In the genomic region with DNA sequence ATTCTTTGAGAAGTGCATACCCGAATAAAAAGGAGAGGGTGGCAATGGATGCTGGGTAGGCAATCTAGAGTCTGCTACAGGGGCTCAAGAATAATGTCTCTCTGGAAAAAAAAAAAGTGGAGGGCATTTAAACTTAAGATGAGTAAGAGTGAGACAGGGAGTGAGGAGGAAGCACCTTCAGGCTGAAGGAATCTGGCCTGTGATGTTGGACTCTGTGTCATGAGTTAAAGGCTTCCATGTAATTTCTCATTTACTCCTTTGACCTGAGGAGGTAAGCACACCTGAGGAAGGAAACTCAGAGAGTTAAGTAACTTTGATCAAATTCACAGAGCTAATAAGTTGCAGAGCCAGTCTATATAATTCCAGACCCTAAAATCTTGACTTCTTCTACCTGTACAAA, we compare ENCODE assay signal across 25 cellular contexts. TPM values are rescaled to one million over a fixed set of nuclear protein-coding genes. Genes with fewer than 3 reads are reported as not detected.
A peak's percentile ranks its signal among the peaks of the same experiment; 100 is the strongest.
DNase-seq lines count a peak whose midpoint lies in the region; ATAC-seq, FAIRE-seq and TF ChIP-seq lines count a peak whose summit lies in the region.
"Had no signal": no experiment of that assay in that cellular context is flagged by ENCODE, and none has a peak within 500 bp of the region (broad histone marks: within the 10 kb centered on the region; RNA-seq: fewer than 3 reads in every experiment).

No MANE protein-coding gene starts in this region.

- H3K4me1 ChIP-seq in hepatocyte (ENCODE audit: insufficient read depth) (peaks cover 7% of the 10 kb centered on the region), small intestine (ENCODE audit: control insufficient read depth in 2 of 2, insufficient read depth in 1 of 2, low read depth in 1 of 2, low read length in 1 of 2) (peaks cover 4 to 12% of the 10 kb centered on the region in 2 donors), breast epithelium (no peaks in the 10 kb centered on the region)
- H3K4me1 ChIP-seq: BE2C, BLaER1 had no signal

- 84% methylated on average over 1 of the region's 1 CpG for WGBS in hepatocyte (ENCODE audit: low lambda C conversion rate, missing lambda C conversion rate)
- 87 to 89% (median 87%) methylated on average over 1 of the region's 1 CpG for WGBS in small intestine, 3 donors

- H3K27ac ChIP-seq in hepatocyte (peak overlapping the region; percentile 54), small intestine (ENCODE audit: low read depth in 1 of 2, low read length in 1 of 2) (peak overlapping the region in 1 of 2 donors; percentile 66), breast epithelium (no peak overlapping the region)
- H3K27ac ChIP-seq: BLaER1 had no signal

- no peak overlapping the region for H2AFZ ChIP-seq in hepatocyte

- FAIRE-seq in bronchial epithelial cell (lab: Jason Lieb, UNC) (no peak), small intestine (lab: Jason Lieb, UNC) (no peak)
- FAIRE-seq: A204.1, G401.6, GM12891 had no signal

- ATAC-seq in left colon, result peak; percentile 32
- no peak for ATAC-seq in GM21619 (IDR thresholded peaks at IDR 0.05; ENCODE audit: unreplicated experiment)
- no peak for ATAC-seq in activated naive CD4-positive, alpha-beta T cell treated with anti-CD3 and anti-CD28 coated beads, Interleukin-2, amount 50 U/mL, for 72 hours

- no peaks in the 10 kb centered on the region for H4K20me1 ChIP-seq in hepatocyte (ENCODE audit: insufficient read depth, poor library complexity, severe bottlenecking)
- H4K20me1 ChIP-seq: BLaER1 had no signal

- no peak for TF ChIP-seq POLR2A in breast epithelium (IDR thresholded peaks at IDR 0.05)

- H3K36me3 ChIP-seq in bronchial epithelial cell (ENCODE audit: control insufficient read depth, insufficient read depth, low read length) (no peaks in the 10 kb centered on the region), hepatocyte (replicated peaks; ENCODE audit: insufficient read depth, low read depth) (no peaks in the 10 kb centered on the region), small intestine (ENCODE audit: control insufficient read depth in 2 of 2, insufficient read depth in 2 of 2, low read length in 2 of 2) (no peaks in the 10 kb centered on the region), breast epithelium (no peaks in the 10 kb centered on the region)
- H3K36me3 ChIP-seq: BE2C, BLaER1 had no signal

- TF ChIP-seq CTCF in bronchial epithelial cell (IDR thresholded peaks at IDR 0.05; ENCODE audit: insufficient read depth, low read length, severe bottlenecking) (no peak), hepatocyte (IDR thresholded peaks at IDR 0.05; ENCODE audit: poor library complexity) (no peak), breast epithelium (IDR thresholded peaks at IDR 0.05) (no peak)

- H3K79me2 ChIP-seq in hepatocyte, result peaks cover 5% of the 10 kb centered on the region

- no peak overlapping the region for H3K4me3 ChIP-seq in bronchial epithelial cell (ENCODE audit: low read depth, low read length)
- no peak overlapping the region for H3K4me3 ChIP-seq in hepatocyte
- H3K4me3 ChIP-seq in small intestine (ENCODE audit: low read depth in 1 of 2, low read length in 2 of 2), result no peak overlapping the region
- no peak overlapping the region for H3K4me3 ChIP-seq in breast epithelium
- H3K4me3 ChIP-seq: BLaER1 had no signal

- DNase-seq in bronchial epithelial cell (ENCODE audit: low read depth) (peak; percentile 21), hepatocyte (ENCODE audit: low spot score) (no peak), left colon (no peak), small intestine (peak; percentile 64), breast epithelium (ENCODE audit: low spot score in 2 of 2) (no peak), hepatic stellate cell (ENCODE audit: low spot score) (no peak)
- no peak for DNase-seq in activated naive CD4-positive, alpha-beta T cell treated with anti-CD3 and anti-CD28 coated beads, Interleukin-2, amount 50 U/mL, for 72 hours (ENCODE audit: low spot score in 2 of 2)
- DNase-seq: 8988T; ACHN; BE2C; C1 segment of cervical spinal cord; CD4-positive, alpha-beta memory T cell; CD4-positive, CD25-positive, alpha-beta regulatory T cell; CD8-positive, alpha-beta memory T cell; COR-L47; DMS 273 treated with DMSO at 0.1 percent for 48 hours; DMS79 treated with DMSO at 0.1 percent for 48 hours; GF-D8 had no signal

- no peaks in the 10 kb centered on the region for H3K9me2 ChIP-seq in hepatocyte (replicated peaks; ENCODE audit: insufficient read depth)

- no peak overlapping the region for H3K27ac Mint-ChIP-seq in activated naive CD4-positive, alpha-beta T cell treated with anti-CD3 and anti-CD28 coated beads, Interleukin-2, amount 50 U/mL, for 72 hours
- H3K27ac Mint-ChIP-seq: CD4-positive, alpha-beta memory T cell; CD4-positive, CD25-positive, alpha-beta regulatory T cell; CD8-positive, alpha-beta memory T cell had no signal

- peaks cover 17% of the 10 kb centered on the region for H3K27me3 ChIP-seq in bronchial epithelial cell (ENCODE audit: control insufficient read depth, insufficient read depth, low read length)
- H3K27me3 ChIP-seq in hepatocyte, result peaks cover 31% of the 10 kb centered on the region
- peaks cover 0 to 2% of the 10 kb centered on the region in 2 donors for H3K27me3 ChIP-seq in small intestine (ENCODE audit: control insufficient read depth in 2 of 2, insufficient read depth in 2 of 2, low read length in 2 of 2)
- peaks cover 0 to 24% of the 10 kb centered on the region in 2 donors for H3K27me3 ChIP-seq in breast epithelium
- H3K27me3 ChIP-seq: BLaER1 had no signal

- peaks cover 0 to 9% of the 10 kb centered on the region in 2 donors for H3K9me3 Mint-ChIP-seq in activated naive CD4-positive, alpha-beta T cell treated with anti-CD3 and anti-CD28 coated beads, Interleukin-2, amount 50 U/mL, for 72 hours

- H3K9me3 ChIP-seq in hepatocyte (ENCODE audit: low read depth), result no peaks in the 10 kb centered on the region
- H3K9me3 ChIP-seq in small intestine (ENCODE audit: control insufficient read depth, low read depth), result no peaks in the 10 kb centered on the region
- H3K9me3 ChIP-seq in breast epithelium, result no peaks in the 10 kb centered on the region
- H3K9me3 ChIP-seq: BE2C had no signal

- intact Hi-C loops in left colon (cut with DNase I, micrococcal nuclease), result no loop called here
- intact Hi-C loops in breast epithelium (cut with DNase I; ENCODE audit: low total_unique reads), result no loop called here

- H3K36me3 Mint-ChIP-seq in activated naive CD4-positive, alpha-beta T cell treated with anti-CD3 and anti-CD28 coated beads, Interleukin-2, amount 50 U/mL, for 72 hours, result no peaks in the 10 kb centered on the region
- H3K36me3 Mint-ChIP-seq: CD14-positive monocyte; CD4-positive, alpha-beta memory T cell; CD4-positive, CD25-positive, alpha-beta regulatory T cell; CD8-positive, alpha-beta memory T cell had no signal

- no peak overlapping the region for H3K4me2 ChIP-seq in hepatocyte
- H3K4me2 ChIP-seq: BLaER1 had no signal

RNA-seq across cellular contexts. Expression of a gene that starts 3.2 kb away (rescaled TPM):
- 5.3 and 7.0 TPM in 2 replicates for total RNA-seq in bronchial epithelial cell
- 16.6 and 17.4 TPM in 2 replicates for total RNA-seq in hepatocyte
- polyA plus RNA-seq in hepatocyte, result 4.6 and 6.7 TPM in 2 replicates
- total RNA-seq in left colon, result 10 to 100 TPM in 1 of 2 donors, 1 to 10 TPM in 1; 8.0 to 12.3 TPM
- 10 to 100 TPM in 2 of 3 donors, 1 to 10 TPM in 1; 2.1 to 21.6 (median 18.6) TPM for polyA plus RNA-seq in small intestine
- 1 to 10 TPM; 1.2 to 3.5 (median 1.3) TPM for total RNA-seq in breast epithelium
- under 1 TPM; 0.16 to 0.25 TPM for total RNA-seq in activated naive CD4-positive, alpha-beta T cell treated with anti-CD3 and anti-CD28 coated beads, Interleukin-2, amount 50 U/mL, for 72 hours
- total RNA-seq: A673 had no signal

Comparison
In these comparisons a context has a peak if more than half of its experiments do, and no peak if none do; other contexts are left out.
1. DNase-seq: peak in bronchial epithelial cell (single experiment) and small intestine (single experiment); none in hepatocyte (single experiment), left colon (0 of 2), breast epithelium (0 of 2), hepatic stellate cell (single experiment) and activated naive CD4-positive, alpha-beta T cell treated with anti-CD3 and anti-CD28 coated beads, Interleukin-2, amount 50 U/mL, for 72 hours (0 of 2).